Comparison of ENCODE assay signal across 8 cellular contexts in the genomic region with DNA sequence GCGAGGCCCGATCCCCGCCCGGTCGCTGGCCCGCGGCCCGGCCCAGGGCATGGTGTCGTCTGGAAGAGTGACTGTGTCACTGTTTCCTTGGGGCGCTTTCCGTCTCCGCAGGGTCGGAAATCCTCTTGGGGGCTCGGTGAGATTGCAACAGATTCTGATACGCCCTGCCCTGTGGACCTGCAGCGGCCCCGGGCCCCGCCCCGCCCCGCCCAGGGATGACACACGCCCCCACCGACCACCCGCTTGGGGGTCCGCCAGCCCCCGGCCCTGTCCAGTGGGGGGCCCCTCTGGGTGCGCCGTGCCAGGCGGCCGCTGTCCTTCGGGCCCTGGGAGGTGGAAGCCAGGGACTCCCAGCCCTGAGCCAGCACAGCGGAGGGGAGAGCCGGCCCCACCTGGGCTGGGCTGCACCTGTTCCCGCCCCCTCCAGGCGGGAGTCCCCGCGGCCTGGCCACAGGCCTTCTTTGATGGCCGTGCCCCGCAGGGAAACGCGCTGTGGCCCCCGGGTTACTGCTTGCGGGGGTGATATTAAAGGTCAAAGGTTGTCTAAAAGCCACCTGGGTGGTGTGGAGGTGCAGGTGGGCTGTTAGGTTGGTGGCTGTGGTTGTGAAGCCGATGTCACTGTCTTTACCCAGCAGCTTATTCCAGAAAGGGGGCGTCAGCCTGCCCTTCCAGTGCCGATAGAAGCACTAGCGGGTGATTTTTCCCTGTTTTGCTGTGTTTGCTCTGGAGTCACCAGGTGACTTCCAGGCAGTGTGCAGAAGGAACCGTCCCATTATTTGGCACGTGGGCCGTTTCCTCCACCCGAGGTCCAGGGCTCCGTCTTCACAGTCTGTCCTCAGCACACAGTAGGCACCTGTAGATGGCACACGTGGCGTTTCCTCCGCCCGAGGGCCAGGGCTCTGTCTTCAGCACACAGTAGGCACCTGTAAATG. TPM values are rescaled to one million over a fixed set of nuclear protein-coding genes. Genes with fewer than 3 reads are reported as not detected.
A peak's percentile ranks its signal among the peaks of the same experiment; 100 is the strongest.
DNase-seq lines count a peak whose midpoint lies in the region; ATAC-seq and TF ChIP-seq lines count a peak whose summit lies in the region.

No MANE protein-coding gene starts in this region.

- no peak overlapping the region for H2BK5ac ChIP-seq in mesendoderm (ENCODE audit: low read length)

- DNase-seq in Peyer's patch (peak in 1 of 3 donors; percentile 37), breast epithelium (ENCODE audit: low spot score in 2 of 2) (no peak), mesendoderm (peak; percentile 29), upper lobe of right lung (peak; percentile 81), occipital lobe (lab: John Stamatoyannopoulos, UW) (no peak), glomerular visceral epithelial cell (ENCODE audit: extremely low spot score) (no peak)

- H3K18ac ChIP-seq in mesendoderm (ENCODE audit: low read length), result peak overlapping the region; percentile 44

- no peaks in the 10 kb centered on the region for H3K9me3 ChIP-seq in BLaER1 treated with 17β-estradiol and CSF1 and Interleukin-3, amounts not matched to agents 10 nM and 100 nM (replicated peaks in 1 of 11)
- H3K9me3 ChIP-seq in Peyer's patch (no peaks in the 10 kb centered on the region), breast epithelium (no peaks in the 10 kb centered on the region), upper lobe of right lung (no peaks in the 10 kb centered on the region)

- peak overlapping the region; percentile 99 to 100 (median 100) for H3K4me2 ChIP-seq in BLaER1 treated with 17β-estradiol and CSF1 and Interleukin-3, amounts not matched to agents 10 nM and 100 nM
- peak overlapping the region; percentile 75 for H3K4me2 ChIP-seq in mesendoderm (ENCODE audit: low read length)

- TF ChIP-seq POLR2A in Peyer's patch (IDR thresholded peaks at IDR 0.05) (no peak), breast epithelium (IDR thresholded peaks at IDR 0.05) (no peak)

- ATAC-seq in GM21717 (IDR thresholded peaks at IDR 0.05; ENCODE audit: unreplicated experiment), result peak; percentile 7
- peak; percentile 39 for ATAC-seq in upper lobe of right lung

- H3K79me2 ChIP-seq in mesendoderm (ENCODE audit: control insufficient read depth, insufficient read depth, low read length), result no peaks in the 10 kb centered on the region

- peaks cover 0 to 27% (median 0%) of the 10 kb centered on the region in 11 experiments; a peak in 8 of 22 replicates for H3K27me3 ChIP-seq in BLaER1 treated with 17β-estradiol and CSF1 and Interleukin-3, amounts not matched to agents 10 nM and 100 nM
- peaks cover 0 to 19% of the 10 kb centered on the region in 2 donors for H3K27me3 ChIP-seq in Peyer's patch
- H3K27me3 ChIP-seq in breast epithelium, result no peaks in the 10 kb centered on the region
- H3K27me3 ChIP-seq in mesendoderm (ENCODE audit: insufficient read depth, low read length, poor library complexity), result peaks cover 6% of the 10 kb centered on the region
- H3K27me3 ChIP-seq in upper lobe of right lung, result peaks cover 22% of the 10 kb centered on the region

- no peak overlapping the region for H2BK120ac ChIP-seq in mesendoderm (ENCODE audit: low read depth, low read length)

- peak overlapping the region; percentile 42 to 96 (median 94); a peak in 20 of 22 replicates for H3K27ac ChIP-seq in BLaER1 treated with 17β-estradiol and CSF1 and Interleukin-3, amounts not matched to agents 10 nM and 100 nM
- H3K27ac ChIP-seq in Peyer's patch, result peak overlapping the region in 2 of 4 donors; percentile 82 to 86
- H3K27ac ChIP-seq in breast epithelium, result peak overlapping the region; percentile 40 to 89
- H3K27ac ChIP-seq in mesendoderm (ENCODE audit: low read depth, low read length), result no peak overlapping the region
- H3K27ac ChIP-seq in upper lobe of right lung, result peak overlapping the region; percentile 58

- H2BK15ac ChIP-seq in mesendoderm (replicated peaks; ENCODE audit: low read depth), result no peak overlapping the region

- H4K20me1 ChIP-seq in BLaER1 treated with 17β-estradiol and CSF1 and Interleukin-3, amounts not matched to agents 10 nM and 100 nM, result peaks cover 19 to 80% (median 73%) of the 10 kb centered on the region in 11 experiments; a peak in 21 of 22 replicates

- H3K9ac ChIP-seq in BLaER1 treated with 17β-estradiol and CSF1 and Interleukin-3, amounts not matched to agents 10 nM and 100 nM, result peak overlapping the region; percentile 88 to 96 (median 92)
- H3K9ac ChIP-seq in mesendoderm (ENCODE audit: low read length), result peak overlapping the region; percentile 76

- H3K56ac ChIP-seq in mesendoderm (ENCODE audit: low read length), result peak overlapping the region; percentile 85

- no peak overlapping the region for H4K8ac ChIP-seq in mesendoderm (ENCODE audit: low read depth, low read length)

- WGBS in mesendoderm (ENCODE audit: extremely low coverage, insufficient coverage, low lambda C conversion rate), result no CpG with 5 or more reads among the region's 55 CpGs

- no peak overlapping the region for H2AK5ac ChIP-seq in mesendoderm (ENCODE audit: low read length)

- no peak overlapping the region for H3K23ac ChIP-seq in mesendoderm (ENCODE audit: low read length)

- H3K4me1 ChIP-seq in BLaER1 treated with 17β-estradiol and CSF1 and Interleukin-3, amounts not matched to agents 10 nM and 100 nM, result peaks cover 51 to 79% (median 66%) of the 10 kb centered on the region in 10 experiments
- H3K4me1 ChIP-seq in Peyer's patch (peaks cover 0 to 44% (median 21%) of the 10 kb centered on the region in 4 donors), breast epithelium (peaks cover 18% of the 10 kb centered on the region in 2 donors), mesendoderm (ENCODE audit: control insufficient read depth, low read depth, low read length) (no peaks in the 10 kb centered on the region), upper lobe of right lung (peaks cover 35% of the 10 kb centered on the region)

- no peak for TF ChIP-seq CTCF in Peyer's patch (IDR thresholded peaks at IDR 0.05)
- TF ChIP-seq CTCF in breast epithelium (IDR thresholded peaks at IDR 0.05), result no peak
- no peak for TF ChIP-seq CTCF in upper lobe of right lung (IDR thresholded peaks at IDR 0.05)

- no peaks in the 10 kb centered on the region for H3K79me1 ChIP-seq in mesendoderm (ENCODE audit: low read length)

- no peak overlapping the region for H4K5ac ChIP-seq in mesendoderm (ENCODE audit: low read length)

- intact Hi-C loops in breast epithelium (cut with DNase I; ENCODE audit: low total_unique reads) (no loop called here), upper lobe of right lung (cut with DNase I) (no loop called here)

- H3K4ac ChIP-seq in mesendoderm (ENCODE audit: low read depth, low read length), result no peak overlapping the region

- peaks cover 0 to 41% (median 19%) of the 10 kb centered on the region in 11 experiments; a peak in 14 of 22 replicates for H3K36me3 ChIP-seq in BLaER1 treated with 17β-estradiol and CSF1 and Interleukin-3, amounts not matched to agents 10 nM and 100 nM
- H3K36me3 ChIP-seq in Peyer's patch (no peaks in the 10 kb centered on the region), breast epithelium (no peaks in the 10 kb centered on the region), mesendoderm (ENCODE audit: control insufficient read depth, insufficient read depth, low read length) (no peaks in the 10 kb centered on the region), upper lobe of right lung (no peaks in the 10 kb centered on the region)

- peak overlapping the region; percentile 74 to 95 (median 84) for H3K4me3 ChIP-seq in BLaER1 treated with 17β-estradiol and CSF1 and Interleukin-3, amounts not matched to agents 10 nM and 100 nM
- H3K4me3 ChIP-seq in Peyer's patch (peak overlapping the region; percentile 84 to 91 (median 86)), breast epithelium (peak overlapping the region; percentile 68 to 81 (median 80)), mesendoderm (ENCODE audit: low read length) (peak overlapping the region; percentile 58), upper lobe of right lung (peak overlapping the region; percentile 70)

RNA-seq across cellular contexts. Expression of gene TBC1D24, which starts 0.8 kb away (rescaled TPM):
- 10 to 100 TPM in 3 of 4 donors, 1 to 10 TPM in 1; 5.6 to 16.2 (median 13.6) TPM for total RNA-seq in Peyer's patch
- 10 to 100 TPM in 2 of 3 donors, 1 to 10 TPM in 1; 8.8 to 22.0 (median 16.7) TPM for total RNA-seq in breast epithelium
- 4.3 TPM for polyA plus RNA-seq in mesendoderm (2013, experiment 1 of 2)
- 4.4 TPM for polyA plus RNA-seq in mesendoderm (2013, experiment 2 of 2)
- 43.7 TPM for total RNA-seq in upper lobe of right lung
- total RNA-seq in occipital lobe, result 22.3 TPM

RNA-seq across cellular contexts. Expression of gene NTN3, which starts 4.6 kb away (rescaled TPM):
- total RNA-seq in Peyer's patch (not detected), breast epithelium (not detected), upper lobe of right lung (not detected), occipital lobe (5.8 TPM)
- not detected for polyA plus RNA-seq in mesendoderm (2013, experiment 1 of 2)
- not detected for polyA plus RNA-seq in mesendoderm (2013, experiment 2 of 2)

RNA-seq across cellular contexts. Expression of gene TEDC2, which starts 15.8 kb away (rescaled TPM):
- total RNA-seq in Peyer's patch, result 10 to 100 TPM in 1 of 4 donors, 1 to 10 TPM in 3; 1.4 to 13.2 (median 3.7) TPM
- 1 to 10 TPM in 1 of 3 donors, under 1 TPM in 1, not detected in 1; 0.98 to 1.0 TPM for total RNA-seq in breast epithelium
- polyA plus RNA-seq in mesendoderm (2013, experiment 1 of 2), result 25.6 TPM
- polyA plus RNA-seq in mesendoderm (2013, experiment 2 of 2), result 26.2 TPM
- total RNA-seq in upper lobe of right lung, result not detected
- 8.4 TPM for total RNA-seq in occipital lobe

RNA-seq across cellular contexts. Expression of gene ATP6V0C, which starts 38.1 kb away (rescaled TPM):
- 100 to 1,000 TPM in 2 of 4 donors, 10 to 100 TPM in 2; 27.2 to 116 (median 101) TPM for total RNA-seq in Peyer's patch
- 10 to 100 TPM; 27.5 to 70.2 (median 45.4) TPM for total RNA-seq in breast epithelium
- polyA plus RNA-seq in mesendoderm (2013, experiment 1 of 2), result 279 TPM
- 280 TPM for polyA plus RNA-seq in mesendoderm (2013, experiment 2 of 2)
- total RNA-seq in upper lobe of right lung, result 298 TPM
- total RNA-seq in occipital lobe, result 11.7 TPM

RNA-seq across cellular contexts. Expression of gene AMDHD2, which starts 44.5 kb away (rescaled TPM):
- 100 to 1,000 TPM in 1 of 4 donors, 10 to 100 TPM in 3; 56.0 to 173 (median 83.8) TPM for total RNA-seq in Peyer's patch
- total RNA-seq in breast epithelium, result 10 to 100 TPM; 27.9 to 57.0 (median 28.2) TPM
- 8.0 TPM for polyA plus RNA-seq in mesendoderm (2013, experiment 1 of 2)
- polyA plus RNA-seq in mesendoderm (2013, experiment 2 of 2), result 8.4 TPM
- 61.7 TPM for total RNA-seq in upper lobe of right lung
- total RNA-seq in occipital lobe, result 12.9 TPM

Comparison
In these comparisons a context has a peak if more than half of its experiments do, and no peak if none do; other contexts are left out.
1. DNase-seq: peak in mesendoderm (single experiment) and upper lobe of right lung (single experiment); none in breast epithelium (0 of 2), occipital lobe (single experiment) and glomerular visceral epithelial cell (single experiment).
2. Peak in every context shown above with its lines, with median percentiles within 50 percentile points of each other: H3K4me3 ChIP-seq.